Comparison of ENCODE assay signal across 17 cellular contexts in the genomic region with DNA sequence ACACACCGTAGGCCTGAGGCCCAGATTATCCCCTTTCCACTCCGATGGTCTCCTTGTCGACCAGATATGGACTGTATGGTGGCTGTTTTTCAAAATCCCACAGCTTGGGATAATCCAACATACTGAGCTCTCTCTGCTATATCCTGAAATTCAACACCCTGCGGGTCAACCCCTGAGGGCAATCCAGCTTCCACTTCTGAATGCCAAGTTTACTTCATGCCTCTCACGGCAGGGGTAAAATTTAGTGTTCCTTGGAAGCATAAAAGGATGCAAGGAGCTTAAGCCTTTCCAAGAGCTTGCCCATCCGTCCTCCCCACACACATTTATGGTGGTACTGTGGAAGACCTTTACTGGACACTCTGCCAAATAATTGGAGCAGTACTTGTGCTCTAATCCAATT.
"Had no signal": no experiment of that assay in that cellular context is flagged by ENCODE, and none has a peak within 500 bp of the region (broad histone marks: within the 10 kb centered on the region; RNA-seq: fewer than 3 reads in every experiment).

No MANE protein-coding gene starts in this region.

- H3K9me3 ChIP-seq: gastrocnemius medialis, testis, upper lobe of right lung had no signal

- H3K27ac Mint-ChIP-seq: activated T-cell treated with anti-CD3 and anti-CD28 coated beads, Interleukin-2, amount 50 U/mL, for 72 hours; stimulated activated effector memory CD8-positive, alpha-beta T cell treated with anti-CD3 and anti-CD28 coated beads, Interleukin-12 subunit alpha, Interleukin-12 subunit beta, amount 100 ng/mL, for 72 hours had no signal

- H3K4me1 Mint-ChIP-seq: central memory CD8-positive, alpha-beta T cell had no signal

- H3K4me3 Mint-ChIP-seq: activated T-cell treated with anti-CD3 and anti-CD28 coated beads, Interleukin-2, amount 50 U/mL, for 72 hours; central memory CD8-positive, alpha-beta T cell; nephron; stimulated activated effector memory CD8-positive, alpha-beta T cell treated with anti-CD3 and anti-CD28 coated beads, Interleukin-12 subunit alpha, Interleukin-12 subunit beta, amount 100 ng/mL, for 72 hours had no signal

- H3K9ac ChIP-seq: parathyroid adenoma had no signal

- ATAC-seq: activated T-cell treated with anti-CD3 and anti-CD28 coated beads, Interleukin-2, amount 50 U/mL, for 72 hours; gastrocnemius medialis; stimulated activated effector memory CD8-positive, alpha-beta T cell treated with anti-CD3 and anti-CD28 coated beads, Interleukin-12 subunit alpha, Interleukin-12 subunit beta, amount 100 ng/mL, for 72 hours; upper lobe of right lung had no signal

- H3K27me3 ChIP-seq: brain microvascular endothelial cell, gastrocnemius medialis, sigmoid colon, testis, upper lobe of right lung had no signal

- H3K36me3 Mint-ChIP-seq: stimulated activated effector memory CD8-positive, alpha-beta T cell treated with anti-CD3 and anti-CD28 coated beads, Interleukin-12 subunit alpha, Interleukin-12 subunit beta, amount 100 ng/mL, for 72 hours had no signal

- DNase-seq: activated CD4-positive, alpha-beta T cell treated with anti-CD3 and anti-CD28 coated beads, Interleukin-2, amount 50 U/mL, for 4 hours; activated effector memory CD4-positive, alpha-beta T cell treated with anti-CD3 and anti-CD28 coated beads, Interleukin-2, amount 50 U/mL, for 16 hours; activated naive CD4-positive, alpha-beta T cell treated with anti-CD3 and anti-CD28 coated beads, Interleukin-2, amount 50 U/mL, for 16 hours; activated T-cell treated with anti-CD3 and anti-CD28 coated beads, Interleukin-2, amount 50 U/mL, for 72 hours; aorta; brain microvascular endothelial cell; gastrocnemius medialis; head of caudate nucleus; sigmoid colon; stimulated activated CD4-positive, alpha-beta T cell treated with anti-CD3 and anti-CD28 coated beads, Interleukin-4, amount 100 ng/mL, for 24 hours; testis; upper lobe of right lung had no signal

- H2AFZ ChIP-seq: parathyroid adenoma had no signal

- H3K27ac ChIP-seq: brain microvascular endothelial cell, coronary artery, gastrocnemius medialis, parathyroid adenoma, sigmoid colon, testis, upper lobe of right lung had no signal

- H3K36me3 ChIP-seq: brain microvascular endothelial cell, gastrocnemius medialis, sigmoid colon, upper lobe of right lung had no signal

- H3K4me3 ChIP-seq: coronary artery, gastrocnemius medialis, sigmoid colon, testis, upper lobe of right lung had no signal

- H3K4me1 ChIP-seq: gastrocnemius medialis, parathyroid adenoma, testis, upper lobe of right lung had no signal

- H3K27me3 Mint-ChIP-seq: central memory CD8-positive, alpha-beta T cell had no signal

- H3K79me2 ChIP-seq: parathyroid adenoma had no signal
